ENCODE assay signal across 12 cellular contexts in genomic region chr10:58637372-58637771, GRCh38.
DNase-seq lines count a peak whose midpoint lies in the region; ATAC-seq and TF ChIP-seq lines count a peak whose summit lies in the region.
"Had no signal": no experiment of that assay in that cellular context is flagged by ENCODE, and none has a peak within 500 bp of the region (broad histone marks: within the 10 kb centered on the region; RNA-seq: fewer than 3 reads in every experiment).

No MANE protein-coding gene starts in this region.

- H3K9me3 ChIP-seq in HAP-1 (no peaks in the 10 kb centered on the region), body of pancreas (no peaks in the 10 kb centered on the region)

- H3K4me3 ChIP-seq in HAP-1: no peak overlapping the region
- no peak overlapping the region for H3K4me3 ChIP-seq in body of pancreas

- TF ChIP-seq POLR2A in body of pancreas (IDR thresholded peaks at IDR 0.05): no peak

- H3K36me3 ChIP-seq in HAP-1 (replicated peaks) (no peaks in the 10 kb centered on the region), body of pancreas (replicated peaks in 1 of 2; ENCODE audit: insufficient read depth in 1 of 2, low read depth in 2 of 2) (no peaks in the 10 kb centered on the region)

- intact Hi-C loops in body of pancreas (cut with DNase I): no loop called here

- DNase-seq in HAP-1 (ENCODE audit: low spot score in 2 of 2) (peak; percentile 6 to 18), body of pancreas (no peak), kidney glomerular epithelial cell (lab: John Stamatoyannopoulos, UW) (peak; percentile 52), stromal cell of bone marrow (ENCODE audit: low read depth) (peak; percentile 88), NCI-H2171 (lab: John Stamatoyannopoulos, UW) (no peak)
- DNase-seq in effector CD4-positive, alpha-beta T cell: no peak
- no peak for DNase-seq in activated T-cell treated with anti-CD3 and anti-CD28 coated beads, Interleukin-2, amount 50 U/mL, for 48 hours
- DNase-seq: activated CD8-positive, alpha-beta memory T cell treated with anti-CD3 and anti-CD28 coated beads for 24 hours; activated naive CD4-positive, alpha-beta T cell; NCI-H146; NCI-H82; retina had no signal

- H3K27me3 ChIP-seq in HAP-1 (ENCODE audit: low read depth): no peaks in the 10 kb centered on the region
- no peaks in the 10 kb centered on the region for H3K27me3 ChIP-seq in body of pancreas

- peak overlapping the region in 1 of 4 donors; percentile 0 for H3K27ac ChIP-seq in body of pancreas

- peak; percentile 35 for ATAC-seq in body of pancreas

- H3K4me1 ChIP-seq in HAP-1: peaks cover 21% of the 10 kb centered on the region
- H3K4me1 ChIP-seq in body of pancreas: peaks cover 24% of the 10 kb centered on the region

- TF ChIP-seq CTCF in body of pancreas (IDR thresholded peaks at IDR 0.05): no peak

- in situ Hi-C loops in HAP-1 (cut with MboI; ENCODE audit: low sequenced_read_pairs): loop anchor here (25.0 kb wide), 1 partner anchor 225 kb away; no protein-coding TSS in a partner anchor

- 24 to 31% methylated on average over 5 of the region's 5 CpGs for WGBS in body of pancreas, 2 donors

Comparison
In these comparisons a context has a peak if more than half of its experiments do, and no peak if none do; other contexts are left out.
1. DNase-seq: peak in HAP-1 (2 of 2), kidney glomerular epithelial cell (single experiment) and stromal cell of bone marrow (single experiment); none in body of pancreas (0 of 4), effector CD4-positive, alpha-beta T cell (single experiment), NCI-H2171 (single experiment) and activated T-cell treated with anti-CD3 and anti-CD28 coated beads, Interleukin-2, amount 50 U/mL, for 48 hours (0 of 2).